ENCODE assay signal across 8 cellular contexts in genomic region chr11:19978668-19979518, GRCh38.
DNase-seq lines count a peak whose midpoint lies in the region; ATAC-seq and TF ChIP-seq lines count a peak whose summit lies in the region.

No MANE protein-coding gene starts in this region.

- dilution Hi-C loops in mammary epithelial cell (cut with HindIII; ENCODE audit: low sequenced_read_pairs), result no loop called here

- peak; percentile 60 for ATAC-seq in GM19438 (IDR thresholded peaks at IDR 0.05; ENCODE audit: low read depth, unreplicated experiment)
- ATAC-seq in HG03439 (IDR thresholded peaks at IDR 0.05; ENCODE audit: unreplicated experiment), result peak; percentile 66

- DNase-seq in Caki2 (ENCODE audit: low read depth) (peak; percentile 89), mammary epithelial cell (peak; percentile 85), right atrium auricular region (ENCODE audit: low spot score) (no peak), DMS153 (lab: John Stamatoyannopoulos, UW) (no peak)
- DNase-seq in CD4-positive, alpha-beta memory T cell, result no peak

- intact Hi-C loops in mammary epithelial cell (cut with micrococcal nuclease), result loop anchor here (2.0 kb wide), 3 partner anchors 22 to 48 kb away; no protein-coding TSS in a partner anchor
- intact Hi-C loops in CD4-positive, alpha-beta memory T cell (cut with micrococcal nuclease), result no loop called here

- H3K27ac Mint-ChIP-seq in CD4-positive, alpha-beta memory T cell, result no peak overlapping the region

- H3K36me3 ChIP-seq in mammary epithelial cell (ENCODE audit: insufficient read depth, low read length), result no peaks in the 10 kb centered on the region
- no peaks in the 10 kb centered on the region for H3K36me3 ChIP-seq in rectal smooth muscle tissue (ENCODE audit: control insufficient read depth, insufficient read depth, low read length)
- peaks cover 6% of the 10 kb centered on the region for H3K36me3 ChIP-seq in right atrium auricular region
- H3K36me3 ChIP-seq in CD4-positive, alpha-beta memory T cell (ENCODE audit: insufficient read depth, low read length), result no peaks in the 10 kb centered on the region

- H3K36me3 Mint-ChIP-seq in CD4-positive, alpha-beta memory T cell, result no peaks in the 10 kb centered on the region

- H3K9ac ChIP-seq in mammary epithelial cell (ENCODE audit: insufficient read depth, low read length), result peak overlapping the region; percentile 33
- H3K9ac ChIP-seq in rectal smooth muscle tissue (ENCODE audit: low read length), result no peak overlapping the region

- H3K27me3 ChIP-seq in mammary epithelial cell (ENCODE audit: insufficient read depth, low read length), result no peaks in the 10 kb centered on the region
- H3K27me3 ChIP-seq in rectal smooth muscle tissue (ENCODE audit: control insufficient read depth, insufficient read depth, low read length), result no peaks in the 10 kb centered on the region
- H3K27me3 ChIP-seq in right atrium auricular region, result no peaks in the 10 kb centered on the region
- no peaks in the 10 kb centered on the region for H3K27me3 ChIP-seq in CD4-positive, alpha-beta memory T cell (ENCODE audit: insufficient read depth, low read length)

- H4K20me1 ChIP-seq in mammary epithelial cell (ENCODE audit: insufficient read depth, low read length), result no peaks in the 10 kb centered on the region

- TF ChIP-seq CTCF in mammary epithelial cell (conservative IDR thresholded peaks at IDR 0.05 in 1 of 2, IDR thresholded peaks at IDR 0.05 in 1 of 2; ENCODE audit: extremely low read depth in 1 of 2, insufficient read depth in 1 of 2, low read depth in 1 of 2, low read length in 2 of 2) (no peak), right atrium auricular region (IDR thresholded peaks at IDR 0.05) (no peak)

- peak overlapping the region; percentile 43 for H2AFZ ChIP-seq in mammary epithelial cell (ENCODE audit: low read depth, low read length)

- no peaks in the 10 kb centered on the region for H3K9me3 Mint-ChIP-seq in CD4-positive, alpha-beta memory T cell

- H3K4me1 ChIP-seq in mammary epithelial cell (ENCODE audit: insufficient read depth, low read length) (peaks cover 26% of the 10 kb centered on the region), rectal smooth muscle tissue (ENCODE audit: control insufficient read depth, insufficient read depth, low read length) (peaks cover 32% of the 10 kb centered on the region), right atrium auricular region (peaks cover 0 to 32% of the 10 kb centered on the region in 2 donors)
- H3K4me1 ChIP-seq in CD4-positive, alpha-beta memory T cell (ENCODE audit: insufficient read depth, low read length), result no peaks in the 10 kb centered on the region

- in situ Hi-C loops in Caki2 (cut with HindIII; ENCODE audit: low pct_unique_long_range_greater_than_20kb, low sequenced_read_pairs) (no loop called here), mammary epithelial cell (cut with MboI; ENCODE audit: low sequenced_read_pairs in 2 of 2) (no loop called here)

- no peaks in the 10 kb centered on the region for H3K79me2 ChIP-seq in mammary epithelial cell (ENCODE audit: insufficient read depth, low read length)

- no peaks in the 10 kb centered on the region for H3K4me1 Mint-ChIP-seq in CD4-positive, alpha-beta memory T cell

- POLR2A ChIA-PET in CD4-positive, alpha-beta memory T cell (lab: Charles Lee; ENCODE audit: partially characterized antibody), result no interaction called here

- TSS peak; percentile 81 for BruUV-seq in mammary epithelial cell (replicated peaks; lab: Mats Ljungman, UMichigan)

- H3K4me3 ChIP-seq in mammary epithelial cell (replicated peaks in 1 of 3; ENCODE audit: insufficient read depth in 1 of 3, low read depth in 2 of 3, low read length in 3 of 3), result no peak overlapping the region
- no peak overlapping the region for H3K4me3 ChIP-seq in rectal smooth muscle tissue (ENCODE audit: low read length)
- H3K4me3 ChIP-seq in right atrium auricular region, result no peak overlapping the region
- H3K4me3 ChIP-seq in CD4-positive, alpha-beta memory T cell (ENCODE audit: low read length in 2 of 2), result no peak overlapping the region

- H3K4me2 ChIP-seq in mammary epithelial cell (ENCODE audit: insufficient read depth, low read depth, low read length), result peak overlapping the region; percentile 38

- CTCF ChIA-PET in mammary epithelial cell (lab: Charles Lee; ENCODE audit: low non-redundant PET), result no interaction called here
- CTCF ChIA-PET in CD4-positive, alpha-beta memory T cell (lab: Charles Lee; ENCODE audit: partially characterized antibody), result no interaction called here

- WGBS in mammary epithelial cell (ENCODE audit: low coverage, missing lambda C conversion rate), result 58% methylated on average over 8 of the region's 8 CpGs

- H3K27ac ChIP-seq in mammary epithelial cell (ENCODE audit: insufficient read depth, low read depth, low read length) (peak overlapping the region; percentile 80), rectal smooth muscle tissue (ENCODE audit: low read depth, low read length) (peak overlapping the region; percentile 38), right atrium auricular region (no peak overlapping the region)
- H3K27ac ChIP-seq in CD4-positive, alpha-beta memory T cell (ENCODE audit: low read depth, low read length), result no peak overlapping the region

- no peak overlapping the region for H3K4me3 Mint-ChIP-seq in CD4-positive, alpha-beta memory T cell

- no peaks in the 10 kb centered on the region for H3K27me3 Mint-ChIP-seq in CD4-positive, alpha-beta memory T cell

- H3K9me3 ChIP-seq in mammary epithelial cell (replicated peaks; ENCODE audit: insufficient read depth, low read length) (no peaks in the 10 kb centered on the region), right atrium auricular region (no peaks in the 10 kb centered on the region)
- H3K9me3 ChIP-seq in CD4-positive, alpha-beta memory T cell (ENCODE audit: control insufficient read depth in 1 of 2, low read length in 2 of 2), result no peaks in the 10 kb centered on the region

Comparison
In these comparisons a context has a peak if more than half of its experiments do, and no peak if none do; other contexts are left out.
1. DNase-seq: peak in Caki2 (single experiment) and mammary epithelial cell (single experiment); none in right atrium auricular region (single experiment), CD4-positive, alpha-beta memory T cell (0 of 5) and DMS153 (single experiment).
2. H3K27ac ChIP-seq: peak in mammary epithelial cell (single experiment) and rectal smooth muscle tissue (single experiment); none in right atrium auricular region (0 of 2) and CD4-positive, alpha-beta memory T cell (single experiment).